Comparison of ENCODE assay signal across 27 cellular contexts in the genomic region with DNA sequence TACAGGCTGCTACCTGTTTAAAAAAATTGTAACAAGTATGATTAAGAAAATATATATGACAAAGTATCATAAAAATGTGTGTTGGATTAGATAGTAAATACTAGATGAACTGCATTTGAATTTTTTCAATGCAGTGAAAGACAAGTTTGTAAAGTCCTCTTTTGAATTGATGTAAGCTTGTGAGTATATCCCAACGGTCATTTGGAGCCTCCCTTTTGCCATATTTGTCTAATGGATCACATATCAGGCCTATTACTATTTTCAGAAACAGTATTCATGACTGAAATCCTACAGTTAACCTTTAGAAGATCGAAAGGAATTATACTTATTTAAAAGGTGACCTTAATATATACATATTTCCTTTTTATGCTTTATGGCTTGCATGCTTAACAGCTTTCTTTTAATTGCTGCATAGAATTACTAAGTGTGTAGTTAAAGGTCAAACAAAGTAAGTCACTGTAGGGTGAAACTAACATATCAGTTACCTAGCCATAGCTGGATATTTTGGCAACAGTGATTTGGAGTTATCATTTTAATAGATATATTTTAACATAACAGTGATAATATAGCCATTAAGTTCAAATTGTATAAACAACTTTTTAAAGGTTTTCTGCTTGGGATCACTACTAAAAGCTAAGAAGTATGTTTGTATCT.
"Had no signal": no experiment of that assay in that cellular context is flagged by ENCODE, and none has a peak within 500 bp of the region (broad histone marks: within the 10 kb centered on the region; RNA-seq: fewer than 3 reads in every experiment).

No MANE protein-coding gene starts in this region.

- H3K27ac ChIP-seq: ascending aorta, body of pancreas, KMS-11, Peyer's patch, RWPE1 had no signal

- H3K27me3 ChIP-seq: ascending aorta, body of pancreas, Peyer's patch had no signal

- H3K9me3 ChIP-seq: ascending aorta, body of pancreas, Peyer's patch had no signal

- DNase-seq: activated CD4-positive, alpha-beta T cell treated with anti-CD3 and anti-CD28 coated beads for 4 hours; activated CD4-positive, alpha-beta T cell treated with anti-CD3 and anti-CD28 coated beads, Interleukin-2, amount 50 U/mL, for 4 hours; activated CD8-positive, alpha-beta memory T cell treated with anti-CD3 and anti-CD28 coated beads, Interleukin-2, amount 50 U/mL, for 48 hours; activated CD8-positive, alpha-beta T cell treated with anti-CD3 and anti-CD28 coated beads, Interleukin-2, amount 10 ng/mL, durations not matched to agents 7 days and 5 days; activated effector memory CD4-positive, alpha-beta T cell treated with anti-CD3 and anti-CD28 coated beads, Interleukin-2, amount 50 U/mL, for 16 hours; activated naive CD4-positive, alpha-beta T cell treated with Interleukin-2 at 50 U/mL for 16 hours; activated naive CD8-positive, alpha-beta T cell treated with anti-CD3 and anti-CD28 coated beads, Interleukin-2, amount 50 U/mL, for 24 hours; activated T-cell treated with anti-CD3 and anti-CD28 coated beads, Interleukin-2, amount 50 U/mL, for 24 hours; amniotic stem cell; body of pancreas; MV-4-11; NCI-H1092 treated with DMSO at 0.1 percent for 48 hours; NCI-H1417 treated with DMSO at 0.1 percent for 48 hours; NCI-H1694; NCI-H2029; NCI-H2107; NCI-H2171 treated with DMSO at 0.1 percent for 48 hours; NCI-H226; NCI-H526 treated with DMSO at 0.1 percent for 48 hours; Peyer's patch; SHP77 treated with DMSO at 0.1 percent for 48 hours had no signal

- H3K4me3 ChIP-seq: ascending aorta, body of pancreas, Peyer's patch had no signal

- H3K36me3 ChIP-seq: Peyer's patch had no signal

- ATAC-seq: activated CD4-positive, CD25-positive, alpha-beta regulatory T cell treated with anti-CD3 and anti-CD28 coated beads, Interleukin-2, amount 50 U/mL, for 24 hours; activated CD8-positive, alpha-beta T cell treated with anti-CD3 and anti-CD28 coated beads, Interleukin-2, amount 10 ng/mL, durations not matched to agents 7 days and 5 days; activated naive CD4-positive, alpha-beta T cell treated with anti-CD3 and anti-CD28 coated beads, Interleukin-2, amount 50 U/mL, for 72 hours; activated naive CD8-positive, alpha-beta T cell treated with anti-CD3 and anti-CD28 coated beads, Interleukin-2, amount 50 U/mL, for 24 hours; body of pancreas had no signal

- H3K4me1 ChIP-seq: body of pancreas, Peyer's patch had no signal

- FAIRE-seq: bronchial epithelial cell had no signal
